Comparison of ENCODE assay signal across 1 cellular context in the genomic region with DNA sequence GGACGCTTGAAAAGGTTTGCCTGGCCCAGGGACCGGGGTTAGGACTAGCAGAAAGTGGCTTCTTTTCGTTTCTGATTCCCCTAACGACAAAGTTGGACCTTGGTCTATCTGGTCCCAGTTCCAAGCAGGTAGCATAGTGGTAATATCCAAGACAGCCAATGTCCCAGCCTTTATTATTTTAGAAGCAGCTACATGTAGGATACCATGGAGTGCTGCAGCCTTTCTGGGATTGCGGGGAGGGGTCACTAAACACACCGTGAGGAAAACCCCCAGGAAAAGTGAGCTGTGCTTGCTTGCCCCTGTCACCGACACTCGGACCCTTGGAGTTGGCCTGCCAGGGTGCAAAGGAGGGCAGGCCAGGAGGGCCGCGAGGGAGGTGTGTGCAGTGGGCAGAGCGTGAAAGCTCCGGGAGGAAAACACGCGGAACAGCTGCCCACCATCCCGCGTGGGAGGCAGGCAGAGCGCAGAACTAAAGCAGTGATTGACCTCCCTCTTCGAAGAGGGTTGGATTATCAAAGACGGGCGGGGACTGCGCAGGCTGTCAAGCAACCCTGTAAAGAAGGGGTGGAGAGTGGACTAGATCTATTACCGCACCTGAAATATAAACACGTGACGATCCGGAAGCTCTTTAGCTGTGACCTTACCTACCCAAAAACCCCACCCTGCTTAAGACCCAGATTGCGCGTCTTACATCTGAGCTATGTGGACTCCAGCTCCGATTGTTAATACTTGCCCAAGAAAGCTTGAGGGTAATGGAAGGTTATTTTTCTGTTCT.
TF ChIP-seq lines count a peak whose summit lies in the region.

No MANE protein-coding gene starts in this region.

TF ChIP-seq in K562, 482 proteins besides CTCF, POLR2A, EP300 and RAD21 (continued from another document and continues in another):
- TF ChIP-seq, protein P1, sequence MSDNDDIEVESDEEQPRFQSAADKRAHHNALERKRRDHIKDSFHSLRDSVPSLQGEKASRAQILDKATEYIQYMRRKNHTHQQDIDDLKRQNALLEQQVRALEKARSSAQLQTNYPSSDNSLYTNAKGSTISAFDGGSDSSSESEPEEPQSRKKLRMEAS (CRISPR knock-in tag; IDR thresholded peaks at IDR 0.05), result peak; percentile 47
- TF ChIP-seq CBFA2T2 (conservative IDR thresholded peaks at IDR 0.05), result 0 out of 2 replicates have a peak, but pooled peaks have one; percentile 3
- no peak for TF ChIP-seq NFIX (CRISPR knock-in tag; IDR thresholded peaks at IDR 0.05; ENCODE audit: low read depth)
- TF ChIP-seq, protein P2, sequence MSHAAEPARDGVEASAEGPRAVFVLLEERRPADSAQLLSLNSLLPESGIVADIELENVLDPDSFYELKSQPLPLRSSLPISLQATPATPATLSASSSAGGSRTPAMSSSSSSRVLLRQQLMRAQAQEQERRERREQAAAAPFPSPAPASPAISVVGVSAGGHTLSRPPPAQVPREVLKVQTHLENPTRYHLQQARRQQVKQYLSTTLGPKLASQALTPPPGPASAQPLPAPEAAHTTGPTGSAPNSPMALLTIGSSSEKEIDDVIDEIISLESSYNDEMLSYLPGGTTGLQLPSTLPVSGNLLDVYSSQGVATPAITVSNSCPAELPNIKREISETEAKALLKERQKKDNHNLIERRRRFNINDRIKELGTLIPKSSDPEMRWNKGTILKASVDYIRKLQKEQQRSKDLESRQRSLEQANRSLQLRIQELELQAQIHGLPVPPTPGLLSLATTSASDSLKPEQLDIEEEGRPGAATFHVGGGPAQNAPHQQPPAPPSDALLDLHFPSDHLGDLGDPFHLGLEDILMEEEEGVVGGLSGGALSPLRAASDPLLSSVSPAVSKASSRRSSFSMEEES (CRISPR knock-in tag; IDR thresholded peaks at IDR 0.05), result peak; percentile 48
- no peak for TF ChIP-seq GATAD2B (IDR thresholded peaks at IDR 0.05; ENCODE audit: borderline replicate concordance)
- peak in 1 of 2 experiments; percentile 75; a peak in 2 of 4 replicates for TF ChIP-seq HDAC1 (IDR thresholded peaks at IDR 0.05)
- TF ChIP-seq NRF1 (conservative IDR thresholded peaks at IDR 0.05 in 1 of 2, IDR thresholded peaks at IDR 0.05 in 1 of 2), result peak; percentile 69 to 73
- TF ChIP-seq MEIS2 (IDR thresholded peaks at IDR 0.05; ENCODE audit: partially characterized antibody), result peak; percentile 44
- 0 out of 2 replicates have a peak, but pooled peaks have one; percentile 61 for TF ChIP-seq GTF2E2 (tag; IDR thresholded peaks at IDR 0.05)
- no peak for TF ChIP-seq KLF13 (tag; IDR thresholded peaks at IDR 0.05; ENCODE audit: borderline replicate concordance, low read depth)
- peak; percentile 66 for TF ChIP-seq ZFX (CRISPR knock-in tag; IDR thresholded peaks at IDR 0.05)
- TF ChIP-seq SLC30A9 (CRISPR knock-in tag; IDR thresholded peaks at IDR 0.05), result no peak
- TF ChIP-seq, protein P3, sequence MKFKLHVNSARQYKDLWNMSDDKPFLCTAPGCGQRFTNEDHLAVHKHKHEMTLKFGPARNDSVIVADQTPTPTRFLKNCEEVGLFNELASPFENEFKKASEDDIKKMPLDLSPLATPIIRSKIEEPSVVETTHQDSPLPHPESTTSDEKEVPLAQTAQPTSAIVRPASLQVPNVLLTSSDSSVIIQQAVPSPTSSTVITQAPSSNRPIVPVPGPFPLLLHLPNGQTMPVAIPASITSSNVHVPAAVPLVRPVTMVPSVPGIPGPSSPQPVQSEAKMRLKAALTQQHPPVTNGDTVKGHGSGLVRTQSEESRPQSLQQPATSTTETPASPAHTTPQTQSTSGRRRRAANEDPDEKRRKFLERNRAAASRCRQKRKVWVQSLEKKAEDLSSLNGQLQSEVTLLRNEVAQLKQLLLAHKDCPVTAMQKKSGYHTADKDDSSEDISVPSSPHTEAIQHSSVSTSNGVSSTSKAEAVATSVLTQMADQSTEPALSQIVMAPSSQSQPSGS (CRISPR knock-in tag; IDR thresholded peaks at IDR 0.05), result no peak
- peak; percentile 2 for TF ChIP-seq RBBP5 (IDR thresholded peaks at IDR 0.05; ENCODE audit: borderline replicate concordance, insufficient read depth, low read length, poor library complexity, severe bottlenecking)
- TF ChIP-seq CBX3 (IDR thresholded peaks at IDR 0.05; ENCODE audit: borderline replicate concordance in 1 of 2, low read length in 2 of 2), result no peak
- no peak; the same call in 1 of the 2 replicates for TF ChIP-seq CREB1 (IDR thresholded peaks at IDR 0.05)
- TF ChIP-seq CREB1 (CRISPR knock-in tag; IDR thresholded peaks at IDR 0.05), result peak; percentile 39; the same call in 1 of the 2 replicates
- peak; percentile 52 for TF ChIP-seq RAD51 (IDR thresholded peaks at IDR 0.05; ENCODE audit: borderline replicate concordance, low read depth)
- TF ChIP-seq, protein P4, sequence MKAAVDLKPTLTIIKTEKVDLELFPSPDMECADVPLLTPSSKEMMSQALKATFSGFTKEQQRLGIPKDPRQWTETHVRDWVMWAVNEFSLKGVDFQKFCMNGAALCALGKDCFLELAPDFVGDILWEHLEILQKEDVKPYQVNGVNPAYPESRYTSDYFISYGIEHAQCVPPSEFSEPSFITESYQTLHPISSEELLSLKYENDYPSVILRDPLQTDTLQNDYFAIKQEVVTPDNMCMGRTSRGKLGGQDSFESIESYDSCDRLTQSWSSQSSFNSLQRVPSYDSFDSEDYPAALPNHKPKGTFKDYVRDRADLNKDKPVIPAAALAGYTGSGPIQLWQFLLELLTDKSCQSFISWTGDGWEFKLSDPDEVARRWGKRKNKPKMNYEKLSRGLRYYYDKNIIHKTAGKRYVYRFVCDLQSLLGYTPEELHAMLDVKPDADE (conservative IDR thresholded peaks at IDR 0.05; ENCODE audit: control insufficient read depth, low read depth, low read length), result 0 out of 2 replicates have a peak, but pooled peaks have one; percentile 21
- peak; percentile 4 for TF ChIP-seq FIP1L1 (IDR thresholded peaks at IDR 0.05; ENCODE audit: low read depth, low read length, poor library complexity, severe bottlenecking)
- TF ChIP-seq, protein P5, sequence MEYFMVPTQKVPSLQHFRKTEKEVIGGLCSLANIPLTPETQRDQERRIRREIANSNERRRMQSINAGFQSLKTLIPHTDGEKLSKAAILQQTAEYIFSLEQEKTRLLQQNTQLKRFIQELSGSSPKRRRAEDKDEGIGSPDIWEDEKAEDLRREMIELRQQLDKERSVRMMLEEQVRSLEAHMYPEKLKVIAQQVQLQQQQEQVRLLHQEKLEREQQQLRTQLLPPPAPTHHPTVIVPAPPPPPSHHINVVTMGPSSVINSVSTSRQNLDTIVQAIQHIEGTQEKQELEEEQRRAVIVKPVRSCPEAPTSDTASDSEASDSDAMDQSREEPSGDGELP (CRISPR knock-in tag; IDR thresholded peaks at IDR 0.05; ENCODE audit: borderline replicate concordance), result 0 out of 2 replicates have a peak, but pooled peaks have one; percentile 14
- no peak for TF ChIP-seq BRF1 (IDR thresholded peaks at IDR 0.05; ENCODE audit: borderline replicate concordance, extremely low read depth, insufficient read length)
- TF ChIP-seq BHLHE40 (IDR thresholded peaks at IDR 0.05; ENCODE audit: low read length), result peak; percentile 70
- TF ChIP-seq CHD4 (IDR thresholded peaks at IDR 0.05; ENCODE audit: insufficient read depth, insufficient replicate concordance, low read depth, low read length, poor library complexity, severe bottlenecking), result no peak
- peak; percentile 31; the same call in 1 of the 2 replicates for TF ChIP-seq NBN (IDR thresholded peaks at IDR 0.05; ENCODE audit: low read depth)
- TF ChIP-seq YY1 (IDR thresholded peaks at IDR 0.05; ENCODE audit: borderline replicate concordance in 1 of 3, control insufficient read depth in 1 of 3, extremely low read depth in 1 of 3, insufficient read depth in 3 of 3, insufficient read length in 1 of 3, insufficient replicate concordance in 2 of 3, low read depth in 1 of 3, low read length in 2 of 3), result no peak
- TF ChIP-seq NFXL1 (CRISPR knock-in tag; IDR thresholded peaks at IDR 0.05), result no peak
- no peak; the same call in 1 of the 2 replicates for TF ChIP-seq SOX6 (IDR thresholded peaks at IDR 0.05)
- no peak for TF ChIP-seq SRSF9 (IDR thresholded peaks at IDR 0.05; ENCODE audit: borderline replicate concordance, low read depth, low read length)
- TF ChIP-seq ZNF143 (CRISPR knock-in tag; IDR thresholded peaks at IDR 0.05), result no peak
- peak; percentile 24 for TF ChIP-seq SMAD1 (IDR thresholded peaks at IDR 0.05; ENCODE audit: low read depth, low read length, partially characterized antibody)
- peak; percentile 61 for TF ChIP-seq CHD1 (IDR thresholded peaks at IDR 0.05; ENCODE audit: low read length)
- TF ChIP-seq EGR1 (conservative IDR thresholded peaks at IDR 0.05), result peak; percentile 62
- TF ChIP-seq RBM14 (IDR thresholded peaks at IDR 0.05; ENCODE audit: borderline replicate concordance, insufficient read depth, low read depth, low read length), result no peak
- TF ChIP-seq ZEB2 (IDR thresholded peaks at IDR 0.05), result 0 out of 2 replicates have a peak, but pooled peaks have one; percentile 24
- TF ChIP-seq, protein P6, sequence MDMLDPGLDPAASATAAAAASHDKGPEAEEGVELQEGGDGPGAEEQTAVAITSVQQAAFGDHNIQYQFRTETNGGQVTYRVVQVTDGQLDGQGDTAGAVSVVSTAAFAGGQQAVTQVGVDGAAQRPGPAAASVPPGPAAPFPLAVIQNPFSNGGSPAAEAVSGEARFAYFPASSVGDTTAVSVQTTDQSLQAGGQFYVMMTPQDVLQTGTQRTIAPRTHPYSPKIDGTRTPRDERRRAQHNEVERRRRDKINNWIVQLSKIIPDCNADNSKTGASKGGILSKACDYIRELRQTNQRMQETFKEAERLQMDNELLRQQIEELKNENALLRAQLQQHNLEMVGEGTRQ (CRISPR knock-in tag; IDR thresholded peaks at IDR 0.05), result peak; percentile 37; the same call in 1 of the 2 replicates
- no peak for TF ChIP-seq COPS2 (conservative IDR thresholded peaks at IDR 0.05)
- 0 out of 2 replicates have a peak, but pooled peaks have one; percentile 46 for TF ChIP-seq BRD4 (IDR thresholded peaks at IDR 0.05)
- no peak for TF ChIP-seq SREBF1 (IDR thresholded peaks at IDR 0.05; ENCODE audit: borderline replicate concordance, low read depth, low read length)
- TF ChIP-seq POLR3A (IDR thresholded peaks at IDR 0.05; ENCODE audit: borderline replicate concordance, extremely low read depth, insufficient read depth, insufficient read length), result no peak
- 0 out of 2 replicates have a peak, but pooled peaks have one; percentile 31 for TF ChIP-seq NR1H2 (CRISPR knock-in tag; IDR thresholded peaks at IDR 0.05)
- TF ChIP-seq NEUROD1 (IDR thresholded peaks at IDR 0.05; ENCODE audit: borderline replicate concordance, low read depth, low read length, partially characterized antibody), result no peak
- TF ChIP-seq STAT5B (CRISPR knock-in tag; IDR thresholded peaks at IDR 0.05), result no peak
- TF ChIP-seq, protein P7, sequence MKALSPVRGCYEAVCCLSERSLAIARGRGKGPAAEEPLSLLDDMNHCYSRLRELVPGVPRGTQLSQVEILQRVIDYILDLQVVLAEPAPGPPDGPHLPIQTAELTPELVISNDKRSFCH (CRISPR knock-in tag; IDR thresholded peaks at IDR 0.05), result no peak
- TF ChIP-seq, protein P7 (tag; IDR thresholded peaks at IDR 0.05), result no peak
- TF ChIP-seq, protein P8, sequence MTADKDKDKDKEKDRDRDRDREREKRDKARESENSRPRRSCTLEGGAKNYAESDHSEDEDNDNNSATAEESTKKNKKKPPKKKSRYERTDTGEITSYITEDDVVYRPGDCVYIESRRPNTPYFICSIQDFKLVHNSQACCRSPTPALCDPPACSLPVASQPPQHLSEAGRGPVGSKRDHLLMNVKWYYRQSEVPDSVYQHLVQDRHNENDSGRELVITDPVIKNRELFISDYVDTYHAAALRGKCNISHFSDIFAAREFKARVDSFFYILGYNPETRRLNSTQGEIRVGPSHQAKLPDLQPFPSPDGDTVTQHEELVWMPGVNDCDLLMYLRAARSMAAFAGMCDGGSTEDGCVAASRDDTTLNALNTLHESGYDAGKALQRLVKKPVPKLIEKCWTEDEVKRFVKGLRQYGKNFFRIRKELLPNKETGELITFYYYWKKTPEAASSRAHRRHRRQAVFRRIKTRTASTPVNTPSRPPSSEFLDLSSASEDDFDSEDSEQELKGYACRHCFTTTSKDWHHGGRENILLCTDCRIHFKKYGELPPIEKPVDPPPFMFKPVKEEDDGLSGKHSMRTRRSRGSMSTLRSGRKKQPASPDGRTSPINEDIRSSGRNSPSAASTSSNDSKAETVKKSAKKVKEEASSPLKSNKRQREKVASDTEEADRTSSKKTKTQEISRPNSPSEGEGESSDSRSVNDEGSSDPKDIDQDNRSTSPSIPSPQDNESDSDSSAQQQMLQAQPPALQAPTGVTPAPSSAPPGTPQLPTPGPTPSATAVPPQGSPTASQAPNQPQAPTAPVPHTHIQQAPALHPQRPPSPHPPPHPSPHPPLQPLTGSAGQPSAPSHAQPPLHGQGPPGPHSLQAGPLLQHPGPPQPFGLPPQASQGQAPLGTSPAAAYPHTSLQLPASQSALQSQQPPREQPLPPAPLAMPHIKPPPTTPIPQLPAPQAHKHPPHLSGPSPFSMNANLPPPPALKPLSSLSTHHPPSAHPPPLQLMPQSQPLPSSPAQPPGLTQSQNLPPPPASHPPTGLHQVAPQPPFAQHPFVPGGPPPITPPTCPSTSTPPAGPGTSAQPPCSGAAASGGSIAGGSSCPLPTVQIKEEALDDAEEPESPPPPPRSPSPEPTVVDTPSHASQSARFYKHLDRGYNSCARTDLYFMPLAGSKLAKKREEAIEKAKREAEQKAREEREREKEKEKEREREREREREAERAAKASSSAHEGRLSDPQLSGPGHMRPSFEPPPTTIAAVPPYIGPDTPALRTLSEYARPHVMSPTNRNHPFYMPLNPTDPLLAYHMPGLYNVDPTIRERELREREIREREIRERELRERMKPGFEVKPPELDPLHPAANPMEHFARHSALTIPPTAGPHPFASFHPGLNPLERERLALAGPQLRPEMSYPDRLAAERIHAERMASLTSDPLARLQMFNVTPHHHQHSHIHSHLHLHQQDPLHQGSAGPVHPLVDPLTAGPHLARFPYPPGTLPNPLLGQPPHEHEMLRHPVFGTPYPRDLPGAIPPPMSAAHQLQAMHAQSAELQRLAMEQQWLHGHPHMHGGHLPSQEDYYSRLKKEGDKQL (CRISPR knock-in tag; IDR thresholded peaks at IDR 0.05; ENCODE audit: borderline replicate concordance), result no peak
- no peak for TF ChIP-seq IFI16 (CRISPR knock-in tag; IDR thresholded peaks at IDR 0.05)
- no peak for TF ChIP-seq KAT7 (CRISPR knock-in tag; IDR thresholded peaks at IDR 0.05; ENCODE audit: borderline replicate concordance)
- no peak for TF ChIP-seq ZNF347 (CRISPR knock-in tag; IDR thresholded peaks at IDR 0.05; ENCODE audit: low read depth)
- TF ChIP-seq, protein P9, sequence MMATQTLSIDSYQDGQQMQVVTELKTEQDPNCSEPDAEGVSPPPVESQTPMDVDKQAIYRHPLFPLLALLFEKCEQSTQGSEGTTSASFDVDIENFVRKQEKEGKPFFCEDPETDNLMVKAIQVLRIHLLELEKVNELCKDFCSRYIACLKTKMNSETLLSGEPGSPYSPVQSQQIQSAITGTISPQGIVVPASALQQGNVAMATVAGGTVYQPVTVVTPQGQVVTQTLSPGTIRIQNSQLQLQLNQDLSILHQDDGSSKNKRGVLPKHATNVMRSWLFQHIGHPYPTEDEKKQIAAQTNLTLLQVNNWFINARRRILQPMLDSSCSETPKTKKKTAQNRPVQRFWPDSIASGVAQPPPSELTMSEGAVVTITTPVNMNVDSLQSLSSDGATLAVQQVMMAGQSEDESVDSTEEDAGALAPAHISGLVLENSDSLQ (IDR thresholded peaks at IDR 0.05), result peak; percentile 67
- TF ChIP-seq GABPA (tag; conservative IDR thresholded peaks at IDR 0.05; ENCODE audit: low read depth), result peak; percentile 57; the same call in 1 of the 2 replicates
- TF ChIP-seq STAT5A (IDR thresholded peaks at IDR 0.05; ENCODE audit: borderline replicate concordance, low read length), result no peak
- no peak for TF ChIP-seq NFATC3 (IDR thresholded peaks at IDR 0.05)
- no peak for TF ChIP-seq ZNF274 (IDR thresholded peaks at IDR 0.05; ENCODE audit: borderline replicate concordance, low read depth, low read length)
